ENCODE assay signal across 1 cellular context in the genomic region with DNA sequence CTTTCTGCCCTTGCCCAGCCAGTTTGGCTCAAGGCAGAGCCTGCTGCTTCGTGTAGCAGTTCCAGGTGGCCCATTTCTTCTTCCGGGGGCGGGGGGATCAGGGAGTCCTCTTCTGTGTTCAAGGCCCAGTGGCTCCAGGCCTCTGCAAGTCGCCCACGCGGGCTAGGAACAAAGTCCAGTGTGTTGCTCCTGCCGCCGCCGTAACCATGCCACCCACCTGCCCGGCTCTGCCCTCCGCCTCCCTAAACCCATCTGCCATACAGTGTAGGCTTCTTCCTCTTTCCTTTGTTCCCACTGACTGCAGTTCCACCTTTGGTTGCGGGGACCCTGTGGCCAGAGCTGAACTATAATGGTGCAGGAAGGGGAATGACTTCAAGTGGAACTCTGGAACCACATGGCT.
A peak's percentile ranks its signal among the peaks of the same experiment; 100 is the strongest.
TF ChIP-seq lines count a peak whose summit lies in the region.

No MANE protein-coding gene starts in this region.

TF ChIP-seq in GM12878, 131 proteins besides CTCF, POLR2A, EP300 and RAD21:
- TF ChIP-seq ZNF384 (IDR thresholded peaks at IDR 0.05; ENCODE audit: borderline replicate concordance, low read depth, low read length) (no peak), NFIC (IDR thresholded peaks at IDR 0.05; ENCODE audit: low read depth, low read length) (no peak), IKZF1 (conservative IDR thresholded peaks at IDR 0.05) (0 out of 2 replicates have a peak, but pooled peaks have one; percentile 27)
